ENCODE assay signal across 30 cellular contexts in the genomic region with DNA sequence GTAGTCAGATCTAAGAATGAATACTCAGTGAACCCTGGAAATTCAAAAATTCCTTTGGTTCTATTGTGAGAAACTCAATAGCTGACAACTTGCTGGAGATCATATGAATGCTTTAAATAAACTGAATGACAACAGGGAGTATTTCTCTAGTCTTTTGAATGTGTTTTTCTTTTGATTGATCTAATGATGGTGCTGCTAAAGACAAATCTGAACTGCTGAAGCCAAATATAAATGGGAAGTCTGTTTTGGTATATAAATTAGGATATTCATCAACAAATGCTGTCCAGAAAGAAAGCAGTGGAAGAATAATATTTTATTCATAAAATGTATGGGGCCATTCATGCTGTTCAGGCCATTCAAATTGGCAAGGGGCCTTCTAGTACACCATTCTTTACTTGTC.
"Had no signal": no experiment of that assay in that cellular context is flagged by ENCODE, and none has a peak within 500 bp of the region (broad histone marks: within the 10 kb centered on the region; RNA-seq: fewer than 3 reads in every experiment).

No MANE protein-coding gene starts in this region.

- H3K27ac ChIP-seq: adrenal gland, ascending aorta, body of pancreas, brain microvascular endothelial cell, breast epithelium, cardiac muscle cell had no signal

- H3K9me3 ChIP-seq: adrenal gland, ascending aorta, body of pancreas, breast epithelium had no signal

- H3K4me1 ChIP-seq: adrenal gland, ascending aorta, body of pancreas, breast epithelium had no signal

- H3K36me3 ChIP-seq: adrenal gland, ascending aorta, brain microvascular endothelial cell, breast epithelium, cardiac muscle cell had no signal

- H3K27me3 ChIP-seq: adrenal gland, ascending aorta, body of pancreas, brain microvascular endothelial cell, breast epithelium, cardiac muscle cell had no signal

- ATAC-seq: activated T-cell treated with anti-CD3 and anti-CD28 coated beads, Interleukin-2, amount 50 U/mL, for 4 hours; activated T-cell treated with anti-CD3 and anti-CD28 coated beads, Interleukin-2, amount 50 U/mL, for 72 hours; activated T-helper 17 cell treated with anti-CD3 and anti-CD28 coated beads, Interleukin-2, amount 50 U/mL, for 72 hours; body of pancreas had no signal

- DNase-seq: activated effector memory CD4-positive, alpha-beta T cell treated with anti-CD3 and anti-CD28 coated beads, Interleukin-2, amount 50 U/mL, for 16 hours; activated effector memory CD4-positive, alpha-beta T cell treated with Interleukin-2 at 50 U/mL for 16 hours; activated gamma-delta T cell; activated gamma-delta T cell treated with Interleukin-2 at 50 U/mL for 16 hours; activated naive CD4-positive, alpha-beta T cell; activated naive CD4-positive, alpha-beta T cell treated with anti-CD3 and anti-CD28 coated beads for 36 hours; activated naive CD4-positive, alpha-beta T cell treated with anti-CD3 and anti-CD28 coated beads, Interleukin-2, amount 10 ng/mL, durations not matched to agents 7 days and 5 days; activated naive CD4-positive, alpha-beta T cell treated with anti-CD3 and anti-CD28 coated beads, Interleukin-2, amount 50 U/mL, for 16 hours; activated naive CD4-positive, alpha-beta T cell treated with Interleukin-2 at 50 U/mL for 16 hours; activated naive CD8-positive, alpha-beta T cell treated with anti-CD3 and anti-CD28 coated beads for 36 hours; activated naive CD8-positive, alpha-beta T cell treated with anti-CD3 and anti-CD28 coated beads, Interleukin-2, amount 10 ng/mL, durations not matched to agents 7 days and 5 days; activated naive CD8-positive, alpha-beta T cell treated with anti-CD3 and anti-CD28 coated beads, Interleukin-2, amount 50 U/mL, for 24 hours; activated T-cell treated with anti-CD3 and anti-CD28 coated beads, Interleukin-2, amount 50 U/mL, for 24 hours; activated T-cell treated with anti-CD3 and anti-CD28 coated beads, Interleukin-2, amount 50 U/mL, for 4 hours; activated T-cell treated with anti-CD3 and anti-CD28 coated beads, Interleukin-2, amount 50 U/mL, for 48 hours; activated T-cell treated with anti-CD3 and anti-CD28 coated beads, Interleukin-2, amount 50 U/mL, for 72 hours; adrenal gland; amniotic stem cell; amygdala; anterior cingulate cortex; aorta; body of pancreas; brain microvascular endothelial cell; caudate nucleus; central memory CD4-positive, alpha-beta T cell; cerebellar nuclear complex had no signal

- H3K4me3 ChIP-seq: adrenal gland, ascending aorta, body of pancreas, breast epithelium, cardiac muscle cell had no signal
